Comparison of ENCODE assay signal across 1 cellular context in the genomic region with DNA sequence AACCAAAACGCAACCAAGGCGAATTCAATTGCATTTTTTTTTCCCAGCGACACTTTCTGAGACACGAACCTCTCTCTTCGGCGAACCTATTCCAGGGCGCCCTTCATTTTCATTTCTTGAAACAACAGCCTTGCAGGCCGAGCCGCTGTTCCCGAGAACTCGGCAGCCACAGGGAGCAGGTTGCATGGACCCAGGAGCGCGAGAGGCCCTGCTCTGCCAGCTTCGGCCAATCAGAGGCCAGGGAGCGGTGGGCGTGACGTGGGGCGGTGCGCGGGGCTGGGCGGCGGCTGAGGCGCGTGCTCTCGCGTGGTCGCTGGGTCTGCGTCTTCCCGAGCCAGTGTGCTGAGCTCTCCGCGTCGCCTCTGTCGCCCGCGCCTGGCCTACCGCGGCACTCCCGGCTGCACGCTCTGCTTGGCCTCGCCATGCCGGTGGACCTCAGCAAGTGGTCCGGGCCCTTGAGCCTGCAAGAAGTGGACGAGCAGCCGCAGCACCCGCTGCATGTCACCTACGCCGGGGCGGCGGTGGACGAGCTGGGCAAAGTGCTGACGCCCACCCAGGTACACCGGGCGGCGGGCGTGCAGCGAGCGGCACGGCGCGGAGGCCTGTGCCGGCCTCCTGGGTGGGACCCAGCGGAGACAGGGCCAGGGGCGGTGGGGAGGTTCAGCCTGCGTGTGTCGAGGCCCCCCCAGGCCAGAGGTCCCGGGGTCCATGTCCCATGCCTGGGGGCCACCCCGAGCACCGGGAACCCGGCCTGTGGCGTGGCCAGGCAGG.
A peak's percentile ranks its signal among the peaks of the same experiment; 100 is the strongest.
TF ChIP-seq lines count a peak whose summit lies in the region.

TSS of gene PEBP1 (plus strand) at position 337 of the 771 bp plus-strand sequence. CDS start at position 423, 86 bp downstream.

TF ChIP-seq in K562, 482 proteins besides CTCF, POLR2A, EP300 and RAD21 (continued from another document and continues in another):
- TF ChIP-seq, protein P1, sequence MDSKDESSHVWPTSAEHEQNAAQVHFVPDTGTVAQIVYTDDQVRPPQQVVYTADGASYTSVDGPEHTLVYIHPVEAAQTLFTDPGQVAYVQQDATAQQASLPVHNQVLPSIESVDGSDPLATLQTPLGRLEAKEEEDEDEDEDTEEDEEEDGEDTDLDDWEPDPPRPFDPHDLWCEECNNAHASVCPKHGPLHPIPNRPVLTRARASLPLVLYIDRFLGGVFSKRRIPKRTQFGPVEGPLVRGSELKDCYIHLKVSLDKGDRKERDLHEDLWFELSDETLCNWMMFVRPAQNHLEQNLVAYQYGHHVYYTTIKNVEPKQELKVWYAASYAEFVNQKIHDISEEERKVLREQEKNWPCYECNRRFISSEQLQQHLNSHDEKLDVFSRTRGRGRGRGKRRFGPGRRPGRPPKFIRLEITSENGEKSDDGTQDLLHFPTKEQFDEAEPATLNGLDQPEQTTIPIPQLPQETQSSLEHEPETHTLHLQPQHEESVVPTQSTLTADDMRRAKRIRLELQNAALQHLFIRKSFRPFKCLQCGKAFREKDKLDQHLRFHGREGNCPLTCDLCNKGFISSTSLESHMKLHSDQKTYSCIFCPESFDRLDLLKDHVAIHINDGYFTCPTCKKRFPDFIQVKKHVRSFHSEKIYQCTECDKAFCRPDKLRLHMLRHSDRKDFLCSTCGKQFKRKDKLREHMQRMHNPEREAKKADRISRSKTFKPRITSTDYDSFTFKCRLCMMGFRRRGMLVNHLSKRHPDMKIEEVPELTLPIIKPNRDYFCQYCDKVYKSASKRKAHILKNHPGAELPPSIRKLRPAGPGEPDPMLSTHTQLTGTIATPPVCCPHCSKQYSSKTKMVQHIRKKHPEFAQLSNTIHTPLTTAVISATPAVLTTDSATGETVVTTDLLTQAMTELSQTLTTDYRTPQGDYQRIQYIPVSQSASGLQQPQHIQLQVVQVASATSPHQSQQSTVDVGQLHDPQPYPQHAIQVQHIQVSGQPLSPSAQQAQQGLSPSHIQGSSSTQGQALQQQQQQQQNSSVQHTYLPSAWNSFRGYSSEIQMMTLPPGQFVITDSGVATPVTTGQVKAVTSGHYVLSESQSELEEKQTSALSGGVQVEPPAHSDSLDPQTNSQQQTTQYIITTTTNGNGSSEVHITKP (IDR thresholded peaks at IDR 0.05; ENCODE audit: partially characterized antibody): peak; percentile 5
- TF ChIP-seq XRCC5 (IDR thresholded peaks at IDR 0.05; ENCODE audit: low read depth, low read length) (no peak), E2F8 (IDR thresholded peaks at IDR 0.05; ENCODE audit: low read depth, partially characterized antibody) (no peak), RCOR1 (IDR thresholded peaks at IDR 0.05; ENCODE audit: borderline replicate concordance in 1 of 2, low read depth in 2 of 2, low read length in 2 of 2) (no peak), RBFOX2 (IDR thresholded peaks at IDR 0.05; ENCODE audit: low read depth, low read length) (peak; percentile 96), ZNF445 (CRISPR knock-in tag; IDR thresholded peaks at IDR 0.05; ENCODE audit: low read depth) (no peak), TAF7 (tag; IDR thresholded peaks at IDR 0.05) (peak; percentile 44; the same call in 1 of the 2 replicates), DNMT1 (IDR thresholded peaks at IDR 0.05) (no peak), MYNN (IDR thresholded peaks at IDR 0.05) (no peak), MYNN (CRISPR knock-in tag; IDR thresholded peaks at IDR 0.05) (no peak), POLR3G (IDR thresholded peaks at IDR 0.05; ENCODE audit: extremely low read depth, insufficient read length, insufficient replicate concordance) (no peak), ZNF408 (CRISPR knock-in tag; IDR thresholded peaks at IDR 0.05; ENCODE audit: low read depth) (no peak), SREBF2 (CRISPR knock-in tag; IDR thresholded peaks at IDR 0.05) (no peak), ARID2 (IDR thresholded peaks at IDR 0.05) (no peak), ZNF668 (CRISPR knock-in tag; IDR thresholded peaks at IDR 0.05) (no peak), SMAD3 (CRISPR knock-in tag; conservative IDR thresholded peaks at IDR 0.05) (no peak), CCNT2 (IDR thresholded peaks at IDR 0.05; ENCODE audit: borderline replicate concordance, extremely low read depth, insufficient read length, low read depth, low read length) (peak; percentile 75), ZNF263 (CRISPR knock-in tag; IDR thresholded peaks at IDR 0.05; ENCODE audit: borderline replicate concordance) (peak; percentile 77), GTF2A2 (tag; IDR thresholded peaks at IDR 0.05) (no peak), SRF (CRISPR knock-in tag; IDR thresholded peaks at IDR 0.05) (peak in 1 of 2 experiments; percentile 31; a peak in 1 of 4 replicates), ZKSCAN1 (IDR thresholded peaks at IDR 0.05; ENCODE audit: low read depth, low read length) (no peak), CC2D1A (IDR thresholded peaks at IDR 0.05) (no peak), CTCFL (IDR thresholded peaks at IDR 0.05; ENCODE audit: borderline replicate concordance, insufficient read depth, low read depth, low read length, poor library complexity, severe bottlenecking) (no peak), STAT6 (CRISPR knock-in tag; IDR thresholded peaks at IDR 0.05) (no peak), SNRNP70 (optimal IDR thresholded peaks at IDR 0.05; ENCODE audit: low read depth, low read length) (no peak), CSDE1 (IDR thresholded peaks at IDR 0.05) (no peak), HDAC6 (IDR thresholded peaks at IDR 0.05; ENCODE audit: low read depth, low read length) (no peak), PTRF (tag; IDR thresholded peaks at IDR 0.05) (no peak), ETV1 (tag; conservative IDR thresholded peaks at IDR 0.05; ENCODE audit: low read depth) (no peak), ILF3 (IDR thresholded peaks at IDR 0.05; ENCODE audit: borderline replicate concordance) (no peak), MEF2A (IDR thresholded peaks at IDR 0.05; ENCODE audit: control insufficient read depth, low read depth, low read length) (no peak), DIDO1 (tag; IDR thresholded peaks at IDR 0.05; ENCODE audit: low read depth) (no peak), BDP1 (IDR thresholded peaks at IDR 0.05; ENCODE audit: insufficient read depth, insufficient read length) (no peak), NFIX (CRISPR knock-in tag; IDR thresholded peaks at IDR 0.05; ENCODE audit: low read depth) (no peak), CAMTA2 (CRISPR knock-in tag; conservative IDR thresholded peaks at IDR 0.05) (0 out of 2 replicates have a peak, but pooled peaks have one; percentile 7), ATF7 (IDR thresholded peaks at IDR 0.05) (peak; percentile 72), PCBP1 (IDR thresholded peaks at IDR 0.05; ENCODE audit: low read depth, low read length, poor library complexity, severe bottlenecking) (peak; percentile 46), COPS2 (conservative IDR thresholded peaks at IDR 0.05) (no peak), MTA1 (IDR thresholded peaks at IDR 0.05; ENCODE audit: borderline replicate concordance) (no peak), ZNF395 (CRISPR knock-in tag; IDR thresholded peaks at IDR 0.05) (peak; percentile 78), POU5F1 (IDR thresholded peaks at IDR 0.05; ENCODE audit: borderline replicate concordance, low read depth, low read length, partially characterized antibody) (no peak), ATF1 (CRISPR knock-in tag; IDR thresholded peaks at IDR 0.05) (no peak), ATF1 (tag; IDR thresholded peaks at IDR 0.05) (peak; percentile 80)
- TF ChIP-seq, protein P2, sequence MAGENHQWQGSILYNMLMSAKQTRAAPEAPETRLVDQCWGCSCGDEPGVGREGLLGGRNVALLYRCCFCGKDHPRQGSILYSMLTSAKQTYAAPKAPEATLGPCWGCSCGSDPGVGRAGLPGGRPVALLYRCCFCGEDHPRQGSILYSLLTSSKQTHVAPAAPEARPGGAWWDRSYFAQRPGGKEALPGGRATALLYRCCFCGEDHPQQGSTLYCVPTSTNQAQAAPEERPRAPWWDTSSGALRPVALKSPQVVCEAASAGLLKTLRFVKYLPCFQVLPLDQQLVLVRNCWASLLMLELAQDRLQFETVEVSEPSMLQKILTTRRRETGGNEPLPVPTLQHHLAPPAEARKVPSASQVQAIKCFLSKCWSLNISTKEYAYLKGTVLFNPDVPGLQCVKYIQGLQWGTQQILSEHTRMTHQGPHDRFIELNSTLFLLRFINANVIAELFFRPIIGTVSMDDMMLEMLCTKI (IDR thresholded peaks at IDR 0.05; ENCODE audit: partially characterized antibody): no peak
- TF ChIP-seq, protein P3, sequence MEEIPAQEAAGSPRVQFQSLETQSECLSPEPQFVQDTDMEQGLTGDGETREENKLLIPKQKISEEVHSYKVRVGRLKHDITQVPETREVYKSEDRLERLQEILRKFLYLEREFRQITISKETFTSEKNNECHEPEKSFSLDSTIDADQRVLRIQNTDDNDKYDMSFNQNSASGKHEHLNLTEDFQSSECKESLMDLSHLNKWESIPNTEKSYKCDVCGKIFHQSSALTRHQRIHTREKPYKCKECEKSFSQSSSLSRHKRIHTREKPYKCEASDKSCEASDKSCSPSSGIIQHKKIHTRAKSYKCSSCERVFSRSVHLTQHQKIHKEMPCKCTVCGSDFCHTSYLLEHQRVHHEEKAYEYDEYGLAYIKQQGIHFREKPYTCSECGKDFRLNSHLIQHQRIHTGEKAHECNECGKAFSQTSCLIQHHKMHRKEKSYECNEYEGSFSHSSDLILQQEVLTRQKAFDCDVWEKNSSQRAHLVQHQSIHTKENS (CRISPR knock-in tag; IDR thresholded peaks at IDR 0.05): no peak
- TF ChIP-seq, protein P4, sequence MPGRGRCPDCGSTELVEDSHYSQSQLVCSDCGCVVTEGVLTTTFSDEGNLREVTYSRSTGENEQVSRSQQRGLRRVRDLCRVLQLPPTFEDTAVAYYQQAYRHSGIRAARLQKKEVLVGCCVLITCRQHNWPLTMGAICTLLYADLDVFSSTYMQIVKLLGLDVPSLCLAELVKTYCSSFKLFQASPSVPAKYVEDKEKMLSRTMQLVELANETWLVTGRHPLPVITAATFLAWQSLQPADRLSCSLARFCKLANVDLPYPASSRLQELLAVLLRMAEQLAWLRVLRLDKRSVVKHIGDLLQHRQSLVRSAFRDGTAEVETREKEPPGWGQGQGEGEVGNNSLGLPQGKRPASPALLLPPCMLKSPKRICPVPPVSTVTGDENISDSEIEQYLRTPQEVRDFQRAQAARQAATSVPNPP (IDR thresholded peaks at IDR 0.05; ENCODE audit: borderline replicate concordance, insufficient read depth, insufficient read length): no peak
- TF ChIP-seq, protein P5, sequence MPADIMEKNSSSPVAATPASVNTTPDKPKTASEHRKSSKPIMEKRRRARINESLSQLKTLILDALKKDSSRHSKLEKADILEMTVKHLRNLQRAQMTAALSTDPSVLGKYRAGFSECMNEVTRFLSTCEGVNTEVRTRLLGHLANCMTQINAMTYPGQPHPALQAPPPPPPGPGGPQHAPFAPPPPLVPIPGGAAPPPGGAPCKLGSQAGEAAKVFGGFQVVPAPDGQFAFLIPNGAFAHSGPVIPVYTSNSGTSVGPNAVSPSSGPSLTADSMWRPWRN (IDR thresholded peaks at IDR 0.05; ENCODE audit: low read depth): no peak
